ENCODE assay signal across 8 cellular contexts in the genomic region with DNA sequence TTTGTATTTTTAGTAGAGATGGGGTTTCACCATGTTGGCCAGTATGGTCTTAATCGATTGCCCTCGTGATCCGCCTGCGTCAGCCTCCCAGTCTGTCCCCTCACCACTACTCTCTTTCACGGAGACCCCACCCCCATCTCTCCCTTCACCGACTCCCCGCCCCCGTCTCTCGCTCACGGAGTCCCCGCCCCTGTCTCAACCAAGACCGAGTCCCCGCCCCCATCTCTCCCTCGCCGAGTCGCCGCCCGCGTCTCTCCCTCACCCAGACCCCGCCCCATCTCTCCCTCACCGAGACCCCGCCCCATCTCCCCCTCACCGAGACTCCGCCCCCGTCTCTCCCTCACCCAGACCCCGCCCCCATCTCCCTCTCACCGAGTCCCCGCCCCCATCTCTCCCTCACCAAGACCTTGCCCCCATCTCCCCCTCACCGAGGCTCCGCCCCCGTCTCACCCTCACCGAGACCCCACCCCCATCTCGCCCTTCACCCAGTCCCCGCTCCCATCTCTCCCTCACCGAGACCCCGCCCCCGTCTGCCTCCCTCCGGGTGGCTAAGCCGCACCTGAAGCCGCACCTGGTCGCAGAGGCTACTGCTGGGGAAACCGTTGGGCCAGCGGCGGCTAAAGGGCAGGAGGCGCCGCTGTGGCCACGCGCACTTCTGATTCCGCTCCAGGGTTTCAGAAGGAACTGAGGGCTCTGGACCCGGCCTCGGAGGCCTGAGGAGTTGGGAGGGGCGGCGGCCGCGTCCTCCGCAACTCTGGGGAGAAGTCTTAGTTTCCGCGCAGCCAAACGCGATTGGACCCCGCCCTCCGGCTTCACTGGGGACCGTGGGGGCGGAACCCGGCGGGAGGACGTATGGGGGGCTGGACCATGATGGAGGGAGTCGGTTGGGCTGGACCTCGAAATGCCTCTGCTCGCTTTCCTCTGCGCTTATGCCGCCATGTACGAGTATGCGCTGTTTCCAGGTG. TPM values are rescaled to one million over a fixed set of nuclear protein-coding genes. Genes with fewer than 3 reads are reported as not detected.
DNase-seq lines count a peak whose midpoint lies in the region; ATAC-seq and TF ChIP-seq lines count a peak whose summit lies in the region.

No MANE protein-coding gene starts in this region.

- H3K4me3 Mint-ChIP-seq in neural crest cell = peak overlapping the region; percentile 86

- no peaks in the 10 kb centered on the region for H3K36me3 ChIP-seq in stomach

- no peak for TF ChIP-seq CTCF in LNCaP clone FGC (IDR thresholded peaks at IDR 0.05; ENCODE audit: control insufficient read depth, extremely low read depth, insufficient read depth)
- no peak for TF ChIP-seq CTCF in foreskin fibroblast (IDR thresholded peaks at IDR 0.05; ENCODE audit: low read depth, low read length)
- TF ChIP-seq CTCF in neural crest cell (conservative IDR thresholded peaks at IDR 0.05) = no peak
- TF ChIP-seq CTCF in stomach (IDR thresholded peaks at IDR 0.05) = no peak

- H3K27ac Mint-ChIP-seq in neural crest cell (ENCODE audit: unreplicated experiment) = peak overlapping the region; percentile 98

- H3K27me3 Mint-ChIP-seq in neural crest cell (ENCODE audit: low read depth) = no peaks in the 10 kb centered on the region

- TF ChIP-seq POLR2A in Raji (IDR thresholded peaks at IDR 0.05; ENCODE audit: insufficient read depth, low read depth, low read length) (peak; percentile 58; the same call in 1 of the 2 replicates), stomach (IDR thresholded peaks at IDR 0.05) (peak in 2 of 4 donors; percentile 82 to 87)

- H3K4me1 Mint-ChIP-seq in neural crest cell = peaks cover 33% of the 10 kb centered on the region

- peaks cover 5 to 38% (median 24%) of the 10 kb centered on the region in 4 donors for H3K4me1 ChIP-seq in stomach

- H3K9me3 ChIP-seq in stomach = no peaks in the 10 kb centered on the region

- DNase-seq in DMS53 (lab: John Stamatoyannopoulos, UW) (peak; percentile 99), LNCaP clone FGC (ENCODE audit: low read depth) (peak; percentile 91), foreskin fibroblast (peak; percentile 92 to 97), neural crest cell (ENCODE audit: low read depth, low spot score) (peak; percentile 98), stomach (peak; percentile 99)
- DNase-seq in activated gamma-delta T cell treated with anti-CD3 and anti-CD28 coated beads, Interleukin-2, amount 50 U/mL, for 16 hours (ENCODE audit: low read depth) = peak; percentile 97

- H3K9me3 Mint-ChIP-seq in neural crest cell = no peaks in the 10 kb centered on the region

- H3K36me3 Mint-ChIP-seq in neural crest cell (ENCODE audit: low read depth) = no peaks in the 10 kb centered on the region

- peak overlapping the region; percentile 56 for H3K4me3 ChIP-seq in LNCaP clone FGC (ENCODE audit: low read depth, low read length)
- H3K4me3 ChIP-seq in foreskin fibroblast (ENCODE audit: low read depth in 1 of 2, low read length in 2 of 2) = peak overlapping the region; percentile 85
- H3K4me3 ChIP-seq in stomach = peak overlapping the region; percentile 60 to 79 (median 64)

- no peaks in the 10 kb centered on the region for H3K27me3 ChIP-seq in stomach

- peak; percentile 72 for ATAC-seq in GM21786 (IDR thresholded peaks at IDR 0.05; ENCODE audit: unreplicated experiment)

- H3K27ac ChIP-seq in stomach = peak overlapping the region; percentile 96 to 99 (median 98)

- 1 to 4% (median 1%) methylated on average over 54 to 74 of the region's 74 CpGs for WGBS in stomach, 5 donors

- no peak for TF ChIP-seq EP300 in stomach (IDR thresholded peaks at IDR 0.05)

- intact Hi-C loops in stomach (cut with DNase I; ENCODE audit: low total_unique reads) = no loop called here

RNA-seq across cellular contexts. Expression of gene ZNF846, which starts 17.1 kb away (rescaled TPM):
- 7.6 and 11.0 TPM in 2 replicates for total RNA-seq in neural crest cell
- 10 to 100 TPM in 2 of 5 donors, 1 to 10 TPM in 3; 1.3 to 22.4 (median 5.8) TPM for total RNA-seq in stomach
- 1 to 10 TPM; 6.0 to 7.5 (median 6.9) TPM for polyA plus RNA-seq in stomach

RNA-seq across cellular contexts. Expression of gene FBXL12, which starts 33.2 kb away (rescaled TPM):
- total RNA-seq in neural crest cell (32.7 and 33.1 TPM in 2 replicates), stomach (100 to 1,000 TPM in 1 of 5 donors, 10 to 100 TPM in 4; 11.1 to 185 (median 29.0) TPM)
- 10 to 100 TPM; 12.3 to 18.3 (median 17.4) TPM for polyA plus RNA-seq in stomach

RNA-seq across cellular contexts. Expression of gene UBL5, which starts 42.1 kb away (rescaled TPM):
- total RNA-seq in neural crest cell (366 and 373 TPM in 2 replicates), stomach (100 to 1,000 TPM in 3 of 5 donors, 10 to 100 TPM in 2; 11.3 to 213 (median 124) TPM)
- polyA plus RNA-seq in stomach = 100 to 1,000 TPM; 864 to 962 (median 934) TPM

RNA-seq across cellular contexts. Expression of gene PIN1, which starts 49.5 kb away (rescaled TPM):
- total RNA-seq in neural crest cell (117 and 127 TPM in 2 replicates), stomach (100 to 1,000 TPM in 1 of 5 donors, 10 to 100 TPM in 4; 24.2 to 101 (median 41.1) TPM)
- 100 to 1,000 TPM in 1 of 3 donors, 10 to 100 TPM in 2; 94.1 to 105 (median 96.6) TPM for polyA plus RNA-seq in stomach

Comparison
In these comparisons a context has a peak if more than half of its experiments do, and no peak if none do; other contexts are left out.
1. Peak in every context shown above with its lines: DNase-seq, ATAC-seq, H3K4me3 ChIP-seq and H3K27ac ChIP-seq.